15 cellular contexts compared by ENCODE assay signal in genomic region chr15:100761253-100761935, GRCh38.
"Had no signal": no experiment of that assay in that cellular context is flagged by ENCODE, and none has a peak within 500 bp of the region (broad histone marks: within the 10 kb centered on the region; RNA-seq: fewer than 3 reads in every experiment).

No MANE protein-coding gene starts in this region.

- H3K27me3 ChIP-seq: brain microvascular endothelial cell had no signal

- H3K4me1 ChIP-seq: tibial artery had no signal

- ATAC-seq: activated CD4-positive, alpha-beta T cell treated with anti-CD3 and anti-CD28 coated beads for 36 hours; esophagus mucosa; natural killer cell treated with Interleukin-12 subunit alpha and Interleukin-12 subunit beta and Interleukin-15 and Interleukin-18, amount 100 ng/mL, for 72 hours had no signal

- H3K27ac ChIP-seq: brain microvascular endothelial cell, tibial artery had no signal

- DNase-seq: activated CD4-positive, alpha-beta memory T cell treated with anti-CD3 and anti-CD28 coated beads, Interleukin-2, amount 10 ng/mL, durations not matched to agents 7 days and 5 days; activated CD4-positive, alpha-beta T cell treated with anti-CD3 and anti-CD28 coated beads for 36 hours; activated naive CD4-positive, alpha-beta T cell treated with anti-CD3 and anti-CD28 coated beads, Interleukin-2, amount 50 U/mL, for 16 hours; activated T-cell treated with anti-CD3 and anti-CD28 coated beads, Interleukin-2, amount 50 U/mL, for 1 hour; aorta; brain microvascular endothelial cell; effector CD4-positive, alpha-beta T cell; nucleus accumbens; stimulated activated CD4-positive, alpha-beta T cell treated with anti-CD3 and anti-CD28 coated beads, Interleukin-2, amount 100 ng/mL, for 24 hours; stimulated activated naive CD4-positive, alpha-beta T cell treated with Interleukin-2 at 50 U/mL for 16 hours; SW 1271; tibial artery had no signal

- H3K4me3 ChIP-seq: tibial artery had no signal

- H3K9me3 ChIP-seq: tibial artery had no signal

- FAIRE-seq: urothelium cell line had no signal

- H3K36me3 ChIP-seq: brain microvascular endothelial cell, tibial artery had no signal
